In the genomic region with DNA sequence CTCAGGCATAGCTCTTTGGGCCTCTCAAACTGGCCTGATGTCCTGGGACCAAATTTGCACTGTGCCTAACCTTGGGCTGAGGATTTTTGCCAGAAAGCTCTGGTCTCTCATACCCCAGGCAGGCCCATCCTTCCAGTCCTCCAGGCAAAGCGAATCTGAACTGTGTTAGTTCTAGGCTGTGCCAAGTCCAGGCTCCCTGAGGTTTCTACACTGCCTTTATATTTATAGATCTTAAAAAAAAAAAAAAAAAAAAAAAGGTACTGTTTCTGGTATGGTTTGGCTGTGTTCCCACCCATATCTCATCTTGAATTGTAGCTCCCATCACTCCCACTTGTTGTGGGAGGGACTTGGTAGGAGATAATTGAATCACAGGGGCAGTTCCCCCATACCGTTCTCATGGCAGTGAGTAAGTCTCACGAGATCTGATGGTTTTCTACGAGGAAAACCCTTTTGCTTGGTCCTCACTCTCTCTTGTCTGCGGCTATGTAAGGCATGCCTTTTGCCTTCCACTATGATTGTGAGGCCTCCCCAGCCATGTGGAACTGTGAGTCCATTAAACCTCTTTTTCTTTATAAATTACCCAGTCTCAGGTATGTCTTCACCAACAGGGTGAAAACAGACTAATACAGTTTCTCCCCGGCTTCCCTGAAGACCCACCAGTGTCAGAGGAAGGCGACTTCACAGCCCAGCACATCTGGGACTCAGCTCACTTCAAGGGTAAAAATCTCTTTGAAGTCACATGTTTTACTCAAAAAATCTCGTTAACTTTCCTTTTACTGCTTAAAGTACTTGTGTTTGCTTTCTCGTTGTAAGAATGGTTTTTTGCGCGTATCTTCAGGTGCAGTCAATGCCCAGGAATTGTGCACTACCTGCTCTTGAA, we compare ENCODE assay signal across 28 cellular contexts. TPM values are rescaled to one million over a fixed set of nuclear protein-coding genes. Genes with fewer than 3 reads are reported as not detected.
DNase-seq lines count a peak whose midpoint lies in the region; ATAC-seq, FAIRE-seq and TF ChIP-seq lines count a peak whose summit lies in the region.
"Had no signal": no experiment of that assay in that cellular context is flagged by ENCODE, and none has a peak within 500 bp of the region (broad histone marks: within the 10 kb centered on the region; RNA-seq: fewer than 3 reads in every experiment).

No MANE protein-coding gene starts in this region.

- WGBS in GM12878 (ENCODE audit: insufficient coverage, insufficient replicate concordance, low lambda C conversion rate, missing lambda C conversion rate), result 47% methylated on average over 11 of the region's 11 CpGs

- FAIRE-seq in GM12878 (lab: Jason Lieb, UNC), result no peak

- no peaks in the 10 kb centered on the region for H3K36me3 ChIP-seq in GM12878 (ENCODE audit: control insufficient read depth in 2 of 2, insufficient read depth in 2 of 2, low read length in 1 of 2)
- H3K36me3 ChIP-seq: MG63, SJCRH30 had no signal

- no peak overlapping the region for H3K27ac ChIP-seq in GM12878 (ENCODE audit: control insufficient read depth, insufficient read depth)
- H3K27ac ChIP-seq in RWPE1, result no peak overlapping the region
- H3K27ac ChIP-seq: SJCRH30 had no signal

- no peak for TF ChIP-seq EP300 in GM12878 (IDR thresholded peaks at IDR 0.05; ENCODE audit: borderline replicate concordance in 1 of 2, control insufficient read depth in 1 of 2, low read depth in 2 of 2, low read length in 2 of 2)

- SMC1A ChIA-PET in GM12878 (lab: Charles Lee; ENCODE audit: uncharacterized antibody, unreplicated experiment), result interaction anchor here (1.0 kb wide), 1 partner anchor 71 kb away, joined by 3 read pairs; no protein-coding TSS in a partner anchor

- RAD21 ChIA-PET in GM12878 (lab: Charles Lee; ENCODE audit: unreplicated experiment), result no interaction called here

- no peak for TF ChIP-seq CTCF in GM12878 (IDR thresholded peaks at IDR 0.05 in 2 of 3, conservative IDR thresholded peaks at IDR 0.05 in 1 of 3; ENCODE audit: control insufficient read depth in 2 of 3, extremely low read depth in 1 of 3, insufficient read depth in 1 of 3, low read depth in 3 of 3, low read length in 3 of 3)
- TF ChIP-seq CTCF in RWPE1 (conservative IDR thresholded peaks at IDR 0.05; ENCODE audit: low read depth), result no peak

- intact Hi-C loops in GM12878 (cut with micrococcal nuclease; ENCODE audit: unreplicated experiment), result no loop called here

- no peak overlapping the region for H3K4me3 ChIP-seq in GM12878
- H3K4me3 ChIP-seq: MG63, SJCRH30 had no signal

- peaks cover 21% of the 10 kb centered on the region for H3K27me3 Mint-ChIP-seq in activated T-cell treated with anti-CD3 and anti-CD28 coated beads, Interleukin-2, amount 50 U/mL, for 72 hours (ENCODE audit: low read depth)
- H3K27me3 Mint-ChIP-seq in activated T-cell treated with anti-CD3 and anti-CD28 coated beads, Interleukin-2, amount 50 U/mL, for 24 hours, result peaks cover 48% of the 10 kb centered on the region
- peaks cover 14% of the 10 kb centered on the region for H3K27me3 Mint-ChIP-seq in stimulated activated naive CD8-positive, alpha-beta T cell treated with anti-CD3 and anti-CD28 coated beads, Interleukin-15, Interleukin-2, amounts not matched to agents 100 ng/mL and 50 ng/mL, for 24 hours

- TF ChIP-seq RAD21 in GM12878 (IDR thresholded peaks at IDR 0.05; ENCODE audit: insufficient read depth, low read depth, low read length), result no peak

- H3K4me1 Mint-ChIP-seq in activated T-cell treated with anti-CD3 and anti-CD28 coated beads, Interleukin-2, amount 50 U/mL, for 72 hours (ENCODE audit: low read depth), result no peaks in the 10 kb centered on the region
- H3K4me1 Mint-ChIP-seq in activated T-cell treated with anti-CD3 and anti-CD28 coated beads, Interleukin-2, amount 50 U/mL, for 24 hours (ENCODE audit: low read depth), result peaks cover 4% of the 10 kb centered on the region
- H3K4me1 Mint-ChIP-seq in stimulated activated naive CD8-positive, alpha-beta T cell treated with anti-CD3 and anti-CD28 coated beads, Interleukin-15, Interleukin-2, amounts not matched to agents 100 ng/mL and 50 ng/mL, for 24 hours (ENCODE audit: low read depth), result peaks cover 30% of the 10 kb centered on the region

- POLR2A ChIA-PET in GM12878 (lab: Charles Lee) (no interaction called here), RWPE1 (lab: Yijun Ruan, JAX; ENCODE audit: low non-redundant PET) (no interaction called here)

- H3K27me3 ChIP-seq in GM12878 (replicated peaks in 1 of 2; ENCODE audit: control insufficient read depth in 2 of 2, insufficient read depth in 2 of 2, low read length in 1 of 2), result no peaks in the 10 kb centered on the region
- H3K27me3 ChIP-seq: MG63 had no signal

- in situ Hi-C loops in GM12878 (cut with MboI), result no loop called here

- H3K9me3 ChIP-seq in GM12878 (replicated peaks; ENCODE audit: control insufficient read depth, insufficient read depth, low read length), result no peaks in the 10 kb centered on the region; the same call in 2 of the 3 replicates
- H3K9me3 ChIP-seq: MG63, SJCRH30 had no signal

- peak overlapping the region; percentile 46 for H2AFZ ChIP-seq in GM12878 (ENCODE audit: control insufficient read depth, low read depth, low read length)

- no peaks in the 10 kb centered on the region for H3K9me3 Mint-ChIP-seq in activated T-cell treated with anti-CD3 and anti-CD28 coated beads, Interleukin-2, amount 50 U/mL, for 72 hours
- H3K9me3 Mint-ChIP-seq in activated T-cell treated with anti-CD3 and anti-CD28 coated beads, Interleukin-2, amount 50 U/mL, for 24 hours, result peaks cover 4% of the 10 kb centered on the region
- no peaks in the 10 kb centered on the region for H3K9me3 Mint-ChIP-seq in stimulated activated naive CD8-positive, alpha-beta T cell treated with anti-CD3 and anti-CD28 coated beads, Interleukin-15, Interleukin-2, amounts not matched to agents 100 ng/mL and 50 ng/mL, for 24 hours
- H3K9me3 Mint-ChIP-seq: activated T-helper 1 cell treated with anti-CD3 and anti-CD28 coated beads, Interleukin-12 subunit alpha, Interleukin-12 subunit beta, Interleukin-2, Interleukin-4 antibody, amounts not matched to agents 30 ng/mL and 10 ng/mL and 1 ng/mL, durations not matched to agents 14 hours and 24 hours and 36 hours; type B pancreatic cell had no signal

- H4K20me1 ChIP-seq in GM12878 (ENCODE audit: control insufficient read depth, insufficient read depth), result no peaks in the 10 kb centered on the region

- peak overlapping the region in 1 of 2 donors; percentile 42 for H3K4me3 Mint-ChIP-seq in activated T-cell treated with anti-CD3 and anti-CD28 coated beads, Interleukin-2, amount 50 U/mL, for 72 hours
- no peak overlapping the region for H3K4me3 Mint-ChIP-seq in activated T-cell treated with anti-CD3 and anti-CD28 coated beads, Interleukin-2, amount 50 U/mL, for 24 hours
- H3K4me3 Mint-ChIP-seq in stimulated activated naive CD8-positive, alpha-beta T cell treated with anti-CD3 and anti-CD28 coated beads, Interleukin-15, Interleukin-2, amounts not matched to agents 100 ng/mL and 50 ng/mL, for 24 hours, result peak overlapping the region; percentile 40
- H3K4me3 Mint-ChIP-seq: activated T-helper 1 cell treated with anti-CD3 and anti-CD28 coated beads, Interleukin-12 subunit alpha, Interleukin-12 subunit beta, Interleukin-2, Interleukin-4 antibody, amounts not matched to agents 30 ng/mL and 10 ng/mL and 1 ng/mL, durations not matched to agents 14 hours and 24 hours and 36 hours; T-cell; type B pancreatic cell had no signal

- CTCF ChIA-PET in GM12878 (lab: Yijun Ruan, JAX), result no interaction called here
- CTCF ChIA-PET in RWPE1 (lab: Yijun Ruan, JAX), result interaction anchor here (0.7 kb wide), 1 partner anchor 398 kb away, joined by 3 read pairs; no protein-coding TSS in a partner anchor

- no peak overlapping the region for H3K9ac ChIP-seq in GM12878 (ENCODE audit: control insufficient read depth, insufficient read depth, low read length)

- TF ChIP-seq POLR2A in GM12878 (IDR thresholded peaks at IDR 0.05; ENCODE audit: low read depth, low read length), result no peak

- H3K79me2 ChIP-seq in GM12878 (ENCODE audit: control insufficient read depth, insufficient read depth, low read length), result no peaks in the 10 kb centered on the region

- no TSS peak for BruUV-seq in GM12878 (replicated peaks; lab: Mats Ljungman, UMichigan)

- H3K36me3 Mint-ChIP-seq in activated T-cell treated with anti-CD3 and anti-CD28 coated beads, Interleukin-2, amount 50 U/mL, for 72 hours (ENCODE audit: insufficient read depth in 2 of 2), result peaks cover 2 to 3% of the 10 kb centered on the region in 2 donors
- no peaks in the 10 kb centered on the region for H3K36me3 Mint-ChIP-seq in activated T-cell treated with anti-CD3 and anti-CD28 coated beads, Interleukin-2, amount 50 U/mL, for 24 hours (ENCODE audit: low read depth)
- H3K36me3 Mint-ChIP-seq in stimulated activated naive CD8-positive, alpha-beta T cell treated with anti-CD3 and anti-CD28 coated beads, Interleukin-15, Interleukin-2, amounts not matched to agents 100 ng/mL and 50 ng/mL, for 24 hours (ENCODE audit: low read depth), result no peaks in the 10 kb centered on the region
- H3K36me3 Mint-ChIP-seq: T-cell, type B pancreatic cell had no signal

- ATAC-seq in activated T-cell treated with anti-CD3 and anti-CD28 coated beads, Interleukin-2, amount 50 U/mL, for 72 hours (replicated peaks in 1 of 2), result peak; percentile 51 to 58
- no peak for ATAC-seq in GM12878
- ATAC-seq in HG02623 (IDR thresholded peaks at IDR 0.05; ENCODE audit: unreplicated experiment), result no peak
- ATAC-seq: Panc1 had no signal

- H3K4me1 ChIP-seq in GM12878 (ENCODE audit: control insufficient read depth, insufficient read depth, low read length), result peaks cover 21% of the 10 kb centered on the region
- H3K4me1 ChIP-seq: SJCRH30 had no signal

- H3K27ac Mint-ChIP-seq in activated T-cell treated with anti-CD3 and anti-CD28 coated beads, Interleukin-2, amount 50 U/mL, for 72 hours, result no peak overlapping the region
- H3K27ac Mint-ChIP-seq in activated T-cell treated with anti-CD3 and anti-CD28 coated beads, Interleukin-2, amount 50 U/mL, for 24 hours, result no peak overlapping the region
- no peak overlapping the region for H3K27ac Mint-ChIP-seq in stimulated activated naive CD8-positive, alpha-beta T cell treated with anti-CD3 and anti-CD28 coated beads, Interleukin-15, Interleukin-2, amounts not matched to agents 100 ng/mL and 50 ng/mL, for 24 hours
- H3K27ac Mint-ChIP-seq: activated T-helper 1 cell treated with anti-CD3 and anti-CD28 coated beads, Interleukin-12 subunit alpha, Interleukin-12 subunit beta, Interleukin-2, Interleukin-4 antibody, amounts not matched to agents 30 ng/mL and 10 ng/mL and 1 ng/mL, durations not matched to agents 14 hours and 24 hours and 36 hours; type B pancreatic cell had no signal

- DNase-seq in activated T-cell treated with anti-CD3 and anti-CD28 coated beads, Interleukin-2, amount 50 U/mL, for 72 hours, result no peak
- no peak for DNase-seq in activated T-cell treated with anti-CD3 and anti-CD28 coated beads, Interleukin-2, amount 50 U/mL, for 24 hours
- peak; percentile 18 for DNase-seq in M059J (ENCODE audit: low read depth)
- DNase-seq in GM12878 (ENCODE audit: low read depth, low spot score), result peak; percentile 62
- DNase-seq in RWPE1 (ENCODE audit: low spot score), result no peak
- DNase-seq in amniotic stem cell (lab: John Stamatoyannopoulos, UW), result no peak
- DNase-seq: activated CD4-positive, CD25-positive, alpha-beta regulatory T cell treated with anti-CD3 and anti-CD28 coated beads, Interleukin-2, amount 50 U/mL, for 72 hours; activated naive CD4-positive, alpha-beta T cell treated with anti-CD3 and anti-CD28 coated beads, Interleukin-2, amount 50 U/mL, for 16 hours; cerebellar nuclear complex; COR-L47; GF-D8; GOT3; MG63; NCI-H1436 treated with DMSO at 0.1 percent for 48 hours; NCI-H2171 treated with DMSO at 0.1 percent for 48 hours; NCI-H524; NK-92 treated with Interleukin-12 subunit alpha and Interleukin-12 subunit beta, amount 100 ng/mL, for 24 hours; nucleus accumbens; SJCRH30; T-cell had no signal

- H3K4me2 ChIP-seq in GM12878 (ENCODE audit: control insufficient read depth, insufficient read depth), result no peak overlapping the region

RNA-seq across cellular contexts. Expression of a gene that starts 39.1 kb away (rescaled TPM):
- not detected for total RNA-seq in activated T-cell treated with anti-CD3 and anti-CD28 coated beads, Interleukin-2, amount 50 U/mL, for 72 hours
- not detected in 2 replicates for total RNA-seq in M059J (2014; rRNA removed; shearing (Covaris generic))
- total RNA-seq in GM12878 (2013; cell fraction: nucleolus; rRNA removed), result 0.17 TPM in 1 of 2 replicates, not detected in the other
- total RNA-seq in GM12878 (2014; rRNA removed), result not detected in 2 replicates
- total RNA-seq in GM12878 (2014; rRNA removed; fragmentation: Illumina TruSeq; extraction: Trizol), result not detected in 2 replicates
- total RNA-seq in GM12878 (2021), result not detected in 2 replicates
- 0.64 TPM for polyA plus RNA-seq in GM12878 (2011; ENCODE audit: low read depth)
- polyA plus RNA-seq in GM12878 (2011; rRNA removed), result 2.1 and 2.5 TPM in 2 replicates
- 3.5 and 4.7 TPM in 2 replicates for polyA plus RNA-seq in GM12878 (2011; cell fraction: cytosol; rRNA removed)
- 10.0 and 11.5 TPM in 2 replicates for polyA plus RNA-seq in GM12878 (2011; cell fraction: nucleus; rRNA removed)
- 1.6 and 1.8 TPM in 2 replicates for polyA plus RNA-seq in GM12878 (2012)
- polyA plus RNA-seq in GM12878 (2014; fragmentation: Illumina TruSeq; extraction: Trizol), result not detected in 2 replicates
- polyA plus RNA-seq in GM12878 (2014; fragmentation: Nextera tagmentation; extraction: Ambion mirVana), result not detected
- 0.04 TPM in 1 of 2 replicates, not detected in the other for polyA plus RNA-seq in GM12878 (2014; rRNA removed)
- under 1 TPM in 1 of 2 experiments, not detected in 1; 0.06 TPM for polyA plus RNA-seq in GM12878 (2016; fragmentation: Nextera tagmentation; extraction: Ambion mirVana)
- polyA minus RNA-seq in GM12878 (2011; rRNA and poly(A)+ RNA removed), result 1.1 and 2.0 TPM in 2 replicates
- 1.1 and 1.6 TPM in 2 replicates for polyA minus RNA-seq in GM12878 (2011; cell fraction: cytosol; rRNA and poly(A)+ RNA removed)
- 0.86 and 1.1 TPM in 2 replicates for polyA minus RNA-seq in GM12878 (2011; cell fraction: nucleus; rRNA and poly(A)+ RNA removed)
- total RNA-seq: activated T-helper 1 cell treated with anti-CD3 and anti-CD28 coated beads, Interleukin-12 subunit alpha, Interleukin-12 subunit beta, Interleukin-2, Interleukin-4 antibody, amounts not matched to agents 30 ng/mL and 10 ng/mL and 1 ng/mL, durations not matched to agents 14 hours and 24 hours and 36 hours; myocyte; pulmonary artery endothelial cell; T-cell had no signal
- polyA plus RNA-seq: BJ had no signal

Comparison
In these comparisons a context has a peak if more than half of its experiments do, and no peak if none do; other contexts are left out.
1. ATAC-seq: peak in activated T-cell treated with anti-CD3 and anti-CD28 coated beads, Interleukin-2, amount 50 U/mL, for 72 hours (2 of 2); none in GM12878 (single experiment) and HG02623 (single experiment).
2. DNase-seq: peak in M059J (single experiment) and GM12878 (single experiment); none in activated T-cell treated with anti-CD3 and anti-CD28 coated beads, Interleukin-2, amount 50 U/mL, for 72 hours (0 of 2), activated T-cell treated with anti-CD3 and anti-CD28 coated beads, Interleukin-2, amount 50 U/mL, for 24 hours (single experiment), RWPE1 (single experiment) and amniotic stem cell (single experiment).